14 cellular contexts compared by ENCODE assay signal in genomic region chr9:4936277-4936676, GRCh38. TPM values are rescaled to one million over a fixed set of nuclear protein-coding genes. Genes with fewer than 3 reads are reported as not detected.
DNase-seq lines count a peak whose midpoint lies in the region; ATAC-seq and TF ChIP-seq lines count a peak whose summit lies in the region.
"Had no signal": no experiment of that assay in that cellular context is flagged by ENCODE, and none has a peak within 500 bp of the region (broad histone marks: within the 10 kb centered on the region; RNA-seq: fewer than 3 reads in every experiment).

No MANE protein-coding gene starts in this region.

- TF ChIP-seq POLR2A in heart left ventricle (IDR thresholded peaks at IDR 0.05), result no peak
- no peak for TF ChIP-seq POLR2A in gastrocnemius medialis (IDR thresholded peaks at IDR 0.05)

- WGBS in heart left ventricle, 4 donors, result 53 to 68% (median 55%) methylated on average over 3 of the region's 3 CpGs

- in situ Hi-C loops in gastrocnemius medialis (cut with MboI; ENCODE audit: low sequenced_read_pairs in 4 of 4), result no loop called here

- TF ChIP-seq CTCF in heart left ventricle (IDR thresholded peaks at IDR 0.05), result no peak
- no peak for TF ChIP-seq CTCF in left lung (IDR thresholded peaks at IDR 0.05)
- TF ChIP-seq CTCF in thoracic aorta (IDR thresholded peaks at IDR 0.05), result no peak
- no peak for TF ChIP-seq CTCF in gastrocnemius medialis (IDR thresholded peaks at IDR 0.05 in 4 of 5, conservative IDR thresholded peaks at IDR 0.05 in 1 of 5)

- H3K4me3 ChIP-seq in heart left ventricle (peak overlapping the region in 3 of 12 donors; percentile 10), left lung (no peak overlapping the region), thoracic aorta (peak overlapping the region; percentile 35), gastrocnemius medialis (no peak overlapping the region)

- ATAC-seq in heart left ventricle, result peak in 1 of 4 donors; percentile 18
- ATAC-seq in left lung, result no peak
- ATAC-seq in thoracic aorta (ENCODE audit: insufficient number of reproducible peaks, low FRiP score, low read depth), result no peak
- no peak for ATAC-seq in gastrocnemius medialis
- ATAC-seq: HCT116 had no signal

- no peaks in the 10 kb centered on the region for H3K9me3 ChIP-seq in heart left ventricle
- H3K9me3 ChIP-seq in left lung, result no peaks in the 10 kb centered on the region
- H3K9me3 ChIP-seq in thoracic aorta, result no peaks in the 10 kb centered on the region
- H3K9me3 ChIP-seq in gastrocnemius medialis, result no peaks in the 10 kb centered on the region

- H3K27me3 ChIP-seq in heart left ventricle, result no peaks in the 10 kb centered on the region
- H3K27me3 ChIP-seq in left lung, result no peaks in the 10 kb centered on the region
- H3K27me3 ChIP-seq in thoracic aorta (replicated peaks; ENCODE audit: insufficient read depth), result no peaks in the 10 kb centered on the region
- H3K27me3 ChIP-seq in gastrocnemius medialis, result no peaks in the 10 kb centered on the region

- H3K27ac ChIP-seq in heart left ventricle (peak overlapping the region in 7 of 12 donors; percentile 15 to 91 (median 20)), left lung (peak overlapping the region; percentile 16 to 83), thoracic aorta (peak overlapping the region; percentile 4 to 5), gastrocnemius medialis (peak overlapping the region in 2 of 4 donors; percentile 31 to 40)

- intact Hi-C loops in heart left ventricle (cut with DNase I) (loop anchor here in 4 of 10 donors (5.0 to 10.0 kb wide), 3 partner anchors 46 to 51 kb away; partner anchors contain the start of gene JAK2 (in 3 of the 4)), cardiac septum (cut with DNase I) (loop anchor here (5.0 kb wide), 1 partner anchor 46 kb away; no protein-coding TSS in a partner anchor), left lung (cut with DNase I) (no loop called here), gastrocnemius medialis (cut with DNase I; ENCODE audit: low total_unique reads) (no loop called here)

- H3K4me1 ChIP-seq in heart left ventricle (peaks cover 0 to 76% (median 18%) of the 10 kb centered on the region in 12 donors), left lung (peaks cover 14 to 55% of the 10 kb centered on the region in 2 donors), thoracic aorta (ENCODE audit: control insufficient read depth in 1 of 2, low read depth in 2 of 2) (peaks cover 29 to 80% of the 10 kb centered on the region in 2 donors), gastrocnemius medialis (peaks cover 17 to 46% of the 10 kb centered on the region in 2 donors)

- DNase-seq in heart left ventricle, result no peak
- DNase-seq in cardiac septum (ENCODE audit: low spot score), result no peak
- DNase-seq in OCI-M1 (lab: John Stamatoyannopoulos, UW), result peak; percentile 100
- no peak for DNase-seq in left lung
- DNase-seq in thoracic aorta (ENCODE audit: low spot score), result no peak
- no peak for DNase-seq in gastrocnemius medialis
- no peak for DNase-seq in stimulated activated naive CD4-positive, alpha-beta T cell treated with Interleukin-2 at 50 U/mL for 16 hours (lab: John Stamatoyannopoulos, UW)
- no peak for DNase-seq in NCI-H1436 treated with DMSO at 0.1 percent for 48 hours (lab: John Stamatoyannopoulos, UW)
- DNase-seq: C1 segment of cervical spinal cord; dermis blood vessel endothelial cell; NCI-H2171 treated with DMSO at 0.1 percent for 48 hours; occipital lobe; stimulated activated CD4-positive, alpha-beta T cell treated with anti-CD3 and anti-CD28 coated beads, Interleukin-4, amount 100 ng/mL, for 1 hour had no signal

- H3K36me3 ChIP-seq in heart left ventricle (no peaks in the 10 kb centered on the region), left lung (no peaks in the 10 kb centered on the region), thoracic aorta (no peaks in the 10 kb centered on the region), gastrocnemius medialis (no peaks in the 10 kb centered on the region)

RNA-seq across cellular contexts. Expression of gene JAK2, which starts 48.8 kb away (rescaled TPM):
- total RNA-seq in heart left ventricle (10 to 100 TPM; 17.0 to 62.9 (median 33.3) TPM), cardiac septum (52.8 TPM), left lung (10 to 100 TPM; 15.0 to 27.3 TPM), thoracic aorta (10 to 100 TPM; 77.8 to 90.0 TPM), gastrocnemius medialis (10 to 100 TPM in 2 of 4 donors, 1 to 10 TPM in 2; 4.6 to 16.5 (median 9.0) TPM)
- polyA plus RNA-seq in heart left ventricle, result 1 to 10 TPM; 4.3 to 6.2 TPM
